ENCODE assay signal across 19 cellular contexts in genomic region chr7:21092923-21093702, GRCh38.
"Had no signal": no experiment of that assay in that cellular context is flagged by ENCODE, and none has a peak within 500 bp of the region (broad histone marks: within the 10 kb centered on the region; RNA-seq: fewer than 3 reads in every experiment).

No MANE protein-coding gene starts in this region.

- DNase-seq: activated B cell treated with CpG ODN at 0.5 μM for 24 hours; activated CD4-positive, alpha-beta T cell treated with anti-CD3 and anti-CD28 coated beads, Interleukin-2, amount 10 ng/mL, durations not matched to agents 24 days and 14 days; activated CD8-positive, alpha-beta T cell treated with anti-CD3 and anti-CD28 coated beads for 36 hours; activated naive CD4-positive, alpha-beta T cell treated with Interleukin-2 at 50 U/mL for 16 hours; activated naive CD8-positive, alpha-beta T cell treated with anti-CD3 and anti-CD28 coated beads, Interleukin-2, amount 10 ng/mL, durations not matched to agents 7 days and 5 days; activated T-cell treated with anti-CD3 and anti-CD28 coated beads, Interleukin-2, amount 50 U/mL, for 1 hour; amygdala; effector memory CD8-positive, alpha-beta T cell; esophagus squamous epithelium; mesenchymal stem cell; naive thymus-derived CD4-positive, alpha-beta T cell; spleen; stimulated activated CD4-positive, alpha-beta T cell treated with anti-CD3 and anti-CD28 coated beads, Interleukin-4, amount 100 ng/mL, for 4 hours; stimulated activated naive B cell treated with anti-CD40 and anti-IgM and Interleukin-4, amounts not matched to agents 10 μg/mL and 1 μg/mL and 100 μg/mL, for 72 hours; thyroid gland had no signal

- H3K4me1 ChIP-seq: esophagus squamous epithelium, parathyroid adenoma, spleen, thyroid gland had no signal

- H3K9ac ChIP-seq: parathyroid adenoma had no signal

- H3K9me3 ChIP-seq: esophagus squamous epithelium, neutrophil, spleen, thyroid gland had no signal

- H3K79me2 ChIP-seq: parathyroid adenoma had no signal

- H3K4me3 ChIP-seq: cardiac muscle cell, esophagus squamous epithelium, spleen, thyroid gland had no signal

- ATAC-seq: activated CD8-positive, alpha-beta T cell treated with anti-CD3 and anti-CD28 coated beads for 36 hours; activated T-helper 17 cell treated with anti-CD3 and anti-CD28 coated beads, Interleukin-2, amount 50 U/mL, for 72 hours; effector memory CD8-positive, alpha-beta T cell; naive thymus-derived CD4-positive, alpha-beta T cell; stimulated activated naive B cell treated with anti-CD40 and anti-IgM and Interleukin-4, amounts not matched to agents 10 μg/mL and 1 μg/mL and 100 μg/mL, for 72 hours had no signal

- H3K36me3 ChIP-seq: cardiac muscle cell, esophagus squamous epithelium, neutrophil, spleen, thyroid gland had no signal

- H3K27me3 ChIP-seq: cardiac muscle cell, esophagus squamous epithelium, neutrophil, spleen, thyroid gland had no signal

- H3K27ac ChIP-seq: cardiac muscle cell, esophagus squamous epithelium, neutrophil, parathyroid adenoma, spleen, thyroid gland had no signal

- H2AFZ ChIP-seq: parathyroid adenoma had no signal
